19 cellular contexts compared by ENCODE assay signal in genomic region chr17:8464941-8465340, GRCh38. TPM values are rescaled to one million over a fixed set of nuclear protein-coding genes. Genes with fewer than 3 reads are reported as not detected.
A peak's percentile ranks its signal among the peaks of the same experiment; 100 is the strongest.
DNase-seq lines count a peak whose midpoint lies in the region; TF ChIP-seq lines count a peak whose summit lies in the region.
"Had no signal": no experiment of that assay in that cellular context is flagged by ENCODE, and none has a peak within 500 bp of the region (broad histone marks: within the 10 kb centered on the region; RNA-seq: fewer than 3 reads in every experiment).

No MANE protein-coding gene starts in this region.

- peaks cover 42% of the 10 kb centered on the region for H4K20me1 ChIP-seq in hepatocyte (ENCODE audit: insufficient read depth, poor library complexity, severe bottlenecking)

- H3K27ac Mint-ChIP-seq in activated naive CD8-positive, alpha-beta T cell treated with anti-CD3 and anti-CD28 coated beads for 36 hours: peak overlapping the region; percentile 23

- no peaks in the 10 kb centered on the region for H3K9me2 ChIP-seq in hepatocyte (replicated peaks; ENCODE audit: insufficient read depth)

- peaks cover 59% of the 10 kb centered on the region for H3K79me2 ChIP-seq in hepatocyte

- intact Hi-C loops in thyroid gland (cut with DNase I): no loop called here

- 62% methylated on average over 4 of the region's 4 CpGs for WGBS in hepatocyte (ENCODE audit: low lambda C conversion rate, missing lambda C conversion rate)
- 60 to 65% methylated on average over 4 of the region's 4 CpGs for WGBS in thyroid gland, 2 donors

- H3K9me3 ChIP-seq in hepatocyte (ENCODE audit: low read depth): no peaks in the 10 kb centered on the region
- H3K9me3 ChIP-seq in thyroid gland: no peaks in the 10 kb centered on the region
- H3K9me3 ChIP-seq: BLaER1 treated with 17β-estradiol and CSF1 and Interleukin-3, amounts not matched to agents 10 nM and 100 nM; gastroesophageal sphincter; ovary had no signal

- TF ChIP-seq POLR2A in thyroid gland (IDR thresholded peaks at IDR 0.05): no peak

- H3K36me3 ChIP-seq in hepatocyte (replicated peaks; ENCODE audit: insufficient read depth, low read depth) (no peaks in the 10 kb centered on the region), thyroid gland (peaks cover 37 to 47% of the 10 kb centered on the region in 2 donors)
- H3K36me3 ChIP-seq: ovary had no signal

- H3K27ac ChIP-seq in hepatocyte (peak overlapping the region; percentile 42), thyroid gland (no peak overlapping the region)
- H3K27ac ChIP-seq: BLaER1 treated with 17β-estradiol and CSF1 and Interleukin-3, amounts not matched to agents 10 nM and 100 nM; ovary; SK-N-MC had no signal

- peak; percentile 49 for DNase-seq in NCI-H2171 treated with DMSO at 0.1 percent for 48 hours (lab: John Stamatoyannopoulos, UW)
- DNase-seq in NCI-H2171 (lab: John Stamatoyannopoulos, UW): no peak
- no peak for DNase-seq in activated naive CD8-positive, alpha-beta T cell treated with anti-CD3 and anti-CD28 coated beads for 36 hours
- no peak for DNase-seq in hepatocyte (ENCODE audit: low spot score)
- peak; percentile 10 for DNase-seq in stimulated activated CD8-positive, alpha-beta memory T cell treated with anti-CD3 and anti-CD28 coated beads, Interleukin-4, amount 100 ng/mL, for 48 hours
- DNase-seq in thyroid gland: no peak
- DNase-seq in SIG-M5 treated with dmso at 0.1 percent for 504 hours (lab: John Stamatoyannopoulos, UW; ENCODE audit: unreplicated experiment): no peak
- no peak for DNase-seq in SK-N-DZ (ENCODE audit: low spot score)
- DNase-seq: KBM-7; MV-4-11; NCI-H2107; NCI-H69; OCI-M1; ovary; stimulated activated CD4-positive, alpha-beta T cell treated with anti-CD3 and anti-CD28 coated beads, Interleukin-2, amount 100 ng/mL, for 24 hours; T-helper 9 cell had no signal

- H3K9me3 Mint-ChIP-seq in activated naive CD8-positive, alpha-beta T cell treated with anti-CD3 and anti-CD28 coated beads for 36 hours: no peaks in the 10 kb centered on the region

- H3K27me3 Mint-ChIP-seq in activated naive CD8-positive, alpha-beta T cell treated with anti-CD3 and anti-CD28 coated beads for 36 hours: no peaks in the 10 kb centered on the region

- H3K36me3 Mint-ChIP-seq in activated naive CD8-positive, alpha-beta T cell treated with anti-CD3 and anti-CD28 coated beads for 36 hours: peaks cover 17% of the 10 kb centered on the region

- H3K27me3 ChIP-seq in hepatocyte: no peaks in the 10 kb centered on the region
- H3K27me3 ChIP-seq in thyroid gland: no peaks in the 10 kb centered on the region
- H3K27me3 ChIP-seq: BLaER1 treated with 17β-estradiol and CSF1 and Interleukin-3, amounts not matched to agents 10 nM and 100 nM; gastroesophageal sphincter; ovary had no signal

- no peak overlapping the region for H3K4me3 Mint-ChIP-seq in activated naive CD8-positive, alpha-beta T cell treated with anti-CD3 and anti-CD28 coated beads for 36 hours

- peaks cover 16% of the 10 kb centered on the region for H3K4me1 Mint-ChIP-seq in activated naive CD8-positive, alpha-beta T cell treated with anti-CD3 and anti-CD28 coated beads for 36 hours

- no peak overlapping the region for H2AFZ ChIP-seq in hepatocyte

- no peak overlapping the region for H3K4me3 ChIP-seq in hepatocyte
- no peak overlapping the region for H3K4me3 ChIP-seq in thyroid gland (replicated peaks in 1 of 3)
- H3K4me3 ChIP-seq: BLaER1 treated with 17β-estradiol and CSF1 and Interleukin-3, amounts not matched to agents 10 nM and 100 nM; gastroesophageal sphincter; ovary; SK-N-MC had no signal

- peak overlapping the region; percentile 52 for H3K4me2 ChIP-seq in hepatocyte
- H3K4me2 ChIP-seq: BLaER1 treated with 17β-estradiol and CSF1 and Interleukin-3, amounts not matched to agents 10 nM and 100 nM had no signal

- TF ChIP-seq CTCF in hepatocyte (IDR thresholded peaks at IDR 0.05; ENCODE audit: poor library complexity) (no peak), thyroid gland (IDR thresholded peaks at IDR 0.05) (no peak)

- H3K4me1 ChIP-seq in hepatocyte (ENCODE audit: insufficient read depth) (peaks cover 15% of the 10 kb centered on the region), thyroid gland (no peaks in the 10 kb centered on the region)

RNA-seq across cellular contexts. Expression of gene NDEL1, which starts 29.3 kb away (rescaled TPM):
- 10 to 100 TPM; 37.5 to 47.8 TPM for total RNA-seq in activated naive CD8-positive, alpha-beta T cell treated with anti-CD3 and anti-CD28 coated beads for 36 hours
- 60.7 and 66.3 TPM in 2 replicates for total RNA-seq in hepatocyte
- 46.1 and 51.1 TPM in 2 replicates for polyA plus RNA-seq in hepatocyte
- total RNA-seq in thyroid gland: 10 to 100 TPM; 56.0 to 77.7 (median 59.5) TPM
- 23.3 and 28.6 TPM in 2 replicates for polyA plus RNA-seq in SK-N-DZ (2014; cell fraction: cytosol; rRNA removed)
- polyA plus RNA-seq in SK-N-DZ (2014; cell fraction: nucleus; rRNA removed): 18.4 and 32.4 TPM in 2 replicates

Comparison
In these comparisons a context has a peak if more than half of its experiments do, and no peak if none do; other contexts are left out.
1. DNase-seq: peak in NCI-H2171 treated with DMSO at 0.1 percent for 48 hours (single experiment) and stimulated activated CD8-positive, alpha-beta memory T cell treated with anti-CD3 and anti-CD28 coated beads, Interleukin-4, amount 100 ng/mL, for 48 hours (single experiment); none in NCI-H2171 (single experiment), activated naive CD8-positive, alpha-beta T cell treated with anti-CD3 and anti-CD28 coated beads for 36 hours (single experiment), hepatocyte (single experiment), thyroid gland (0 of 2), SIG-M5 treated with dmso at 0.1 percent for 504 hours (single experiment) and SK-N-DZ (single experiment).